ENCODE assay signal across 27 cellular contexts in the genomic region with DNA sequence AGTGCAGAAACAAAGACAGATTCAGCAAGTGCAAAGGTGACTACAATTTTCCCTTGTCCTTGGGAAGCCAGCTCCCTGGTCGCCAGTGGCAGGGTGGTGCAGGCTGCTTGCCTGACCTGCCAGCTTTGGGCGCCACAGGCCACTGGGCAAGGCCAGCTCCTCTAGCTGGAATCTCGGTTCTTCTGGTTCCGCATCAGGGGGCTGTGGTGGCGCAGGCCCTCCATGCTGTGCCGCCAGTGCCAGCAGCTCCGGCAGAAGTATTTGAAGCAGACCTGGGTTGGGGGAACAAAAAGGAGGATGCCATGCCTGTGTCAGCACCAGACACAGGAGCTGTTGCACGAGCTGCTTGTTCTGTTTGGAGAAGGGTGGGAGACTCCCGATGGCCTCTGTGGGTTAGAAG.
"Had no signal": no experiment of that assay in that cellular context is flagged by ENCODE, and none has a peak within 500 bp of the region (broad histone marks: within the 10 kb centered on the region; RNA-seq: fewer than 3 reads in every experiment).

No MANE protein-coding gene starts in this region.

- H3K4me2 ChIP-seq: smooth muscle cell had no signal

- H3K9me3 ChIP-seq: left ventricle myocardium inferior, right atrium auricular region, right lobe of liver, tibial nerve, uterus had no signal

- H3K79me2 ChIP-seq: parathyroid adenoma had no signal

- DNase-seq: hippocampal formation; immature natural killer cell; left ventricle myocardium inferior; mesendoderm; naive B cell; natural killer cell; nephron progenitor cell; nucleus accumbens; right lobe of liver; stimulated activated CD4-positive, alpha-beta T cell treated with anti-CD3 and anti-CD28 coated beads, Interleukin-1b, Interleukin-23, amount 100 ng/mL, for 48 hours; stimulated activated CD4-positive, alpha-beta T cell treated with anti-CD3 and anti-CD28 coated beads, Interleukin-2, amount 100 ng/mL, for 48 hours; stimulated activated CD4-positive, alpha-beta T cell treated with anti-CD3 and anti-CD28 coated beads, Interleukin-4, amount 100 ng/mL, for 4 hours; stimulated activated CD8-positive, alpha-beta memory T cell treated with anti-CD3 and anti-CD28 coated beads, Interleukin-4, amount 100 ng/mL, for 48 hours; stimulated activated naive CD4-positive, alpha-beta T cell treated with Interleukin-2 at 50 U/mL for 16 hours; stimulated activated naive CD8-positive, alpha-beta T cell treated with anti-CD3 and anti-CD28 coated beads, Interleukin-15, amount 100 ng/mL, for 72 hours; substantia nigra; uterus had no signal

- H3K27ac ChIP-seq: left ventricle myocardium inferior, parathyroid adenoma, right atrium auricular region, right lobe of liver, tibial nerve, uterus had no signal

- H3K27me3 Mint-ChIP-seq: stimulated activated memory B cell treated with anti-CD40 and anti-IgM and Interleukin-4, amounts not matched to agents 10 μg/mL and 1 μg/mL and 100 μg/mL, for 72 hours; stimulated activated naive CD8-positive, alpha-beta T cell treated with anti-CD3 and anti-CD28 coated beads, Interleukin-15, amount 100 ng/mL, for 72 hours had no signal

- H3K9me3 Mint-ChIP-seq: immature natural killer cell; mesothelial cell of epicardium; naive B cell; natural killer cell; nephron progenitor cell; stimulated activated memory B cell treated with anti-CD40 and anti-IgM and Interleukin-4, amounts not matched to agents 10 μg/mL and 1 μg/mL and 100 μg/mL, for 72 hours; stimulated activated naive CD8-positive, alpha-beta T cell treated with anti-CD3 and anti-CD28 coated beads, Interleukin-15, amount 100 ng/mL, for 72 hours; type B pancreatic cell had no signal

- H2AFZ ChIP-seq: parathyroid adenoma had no signal

- H3K4me3 Mint-ChIP-seq: immature natural killer cell; mesothelial cell of epicardium; natural killer cell; nephron progenitor cell; stimulated activated memory B cell treated with anti-CD40 and anti-IgM and Interleukin-4, amounts not matched to agents 10 μg/mL and 1 μg/mL and 100 μg/mL, for 72 hours; stimulated activated naive CD8-positive, alpha-beta T cell treated with anti-CD3 and anti-CD28 coated beads, Interleukin-15, amount 100 ng/mL, for 72 hours; type B pancreatic cell had no signal

- H3K4me1 ChIP-seq: parathyroid adenoma had no signal

- H3K36me3 ChIP-seq: left ventricle myocardium inferior, right atrium auricular region, right lobe of liver, uterus had no signal

- H3K4me3 ChIP-seq: left ventricle myocardium inferior, lung, right atrium auricular region, right lobe of liver, smooth muscle cell, tibial nerve, uterus had no signal

- ATAC-seq: natural killer cell; right lobe of liver; stimulated activated memory B cell treated with anti-CD40 and anti-IgM and Interleukin-4, amounts not matched to agents 10 μg/mL and 1 μg/mL and 100 μg/mL, for 72 hours; stimulated activated naive CD8-positive, alpha-beta T cell treated with anti-CD3 and anti-CD28 coated beads, Interleukin-15, amount 100 ng/mL, for 72 hours had no signal

- H3K36me3 Mint-ChIP-seq: immature natural killer cell, mesothelial cell of epicardium, natural killer cell, type B pancreatic cell had no signal

- H3K9ac ChIP-seq: parathyroid adenoma had no signal

- FAIRE-seq: islet of Langerhans had no signal

- H3K27me3 ChIP-seq: right atrium auricular region, right lobe of liver, tibial nerve, uterus had no signal

- H3K27ac Mint-ChIP-seq: immature natural killer cell; mesothelial cell of epicardium; naive B cell; natural killer cell; nephron progenitor cell; progenitor cell of endocrine pancreas; stimulated activated memory B cell treated with anti-CD40 and anti-IgM and Interleukin-4, amounts not matched to agents 10 μg/mL and 1 μg/mL and 100 μg/mL, for 72 hours; stimulated activated naive CD8-positive, alpha-beta T cell treated with anti-CD3 and anti-CD28 coated beads, Interleukin-15, amount 100 ng/mL, for 72 hours; type B pancreatic cell had no signal
